ENCODE assay signal across 1 cellular context in the genomic region with DNA sequence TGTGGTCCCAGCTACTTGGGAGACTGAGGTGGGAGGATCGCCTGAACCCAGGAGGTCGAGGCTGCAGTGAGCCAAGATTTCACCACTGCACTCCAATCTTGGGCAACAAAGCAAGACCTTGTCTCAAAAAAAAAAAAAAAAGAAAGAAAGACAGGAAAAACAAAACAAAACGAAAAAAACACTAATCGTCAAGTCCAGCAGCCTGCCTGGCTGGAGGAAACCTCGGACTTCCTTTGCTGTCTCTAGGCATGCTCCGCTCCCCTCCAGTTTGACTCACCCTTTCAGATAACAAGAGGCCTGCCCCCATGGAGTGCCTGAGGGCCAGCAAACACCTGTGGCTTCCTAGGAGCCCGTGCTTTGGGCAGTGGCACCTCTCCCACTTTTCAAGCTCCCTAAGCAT.
TF ChIP-seq lines count a peak whose summit lies in the region.

No MANE protein-coding gene starts in this region.

TF ChIP-seq in WTC11, 78 proteins besides CTCF, POLR2A, EP300 and RAD21 (continued from another document):
- TF ChIP-seq ZNF532 (CRISPR knock-in tag; IDR thresholded peaks at IDR 0.05; ENCODE audit: borderline replicate concordance) (no peak), NFE2L1 (CRISPR knock-in tag; IDR thresholded peaks at IDR 0.05) (no peak)
